Comparison of ENCODE assay signal across 8 cellular contexts in the genomic region with DNA sequence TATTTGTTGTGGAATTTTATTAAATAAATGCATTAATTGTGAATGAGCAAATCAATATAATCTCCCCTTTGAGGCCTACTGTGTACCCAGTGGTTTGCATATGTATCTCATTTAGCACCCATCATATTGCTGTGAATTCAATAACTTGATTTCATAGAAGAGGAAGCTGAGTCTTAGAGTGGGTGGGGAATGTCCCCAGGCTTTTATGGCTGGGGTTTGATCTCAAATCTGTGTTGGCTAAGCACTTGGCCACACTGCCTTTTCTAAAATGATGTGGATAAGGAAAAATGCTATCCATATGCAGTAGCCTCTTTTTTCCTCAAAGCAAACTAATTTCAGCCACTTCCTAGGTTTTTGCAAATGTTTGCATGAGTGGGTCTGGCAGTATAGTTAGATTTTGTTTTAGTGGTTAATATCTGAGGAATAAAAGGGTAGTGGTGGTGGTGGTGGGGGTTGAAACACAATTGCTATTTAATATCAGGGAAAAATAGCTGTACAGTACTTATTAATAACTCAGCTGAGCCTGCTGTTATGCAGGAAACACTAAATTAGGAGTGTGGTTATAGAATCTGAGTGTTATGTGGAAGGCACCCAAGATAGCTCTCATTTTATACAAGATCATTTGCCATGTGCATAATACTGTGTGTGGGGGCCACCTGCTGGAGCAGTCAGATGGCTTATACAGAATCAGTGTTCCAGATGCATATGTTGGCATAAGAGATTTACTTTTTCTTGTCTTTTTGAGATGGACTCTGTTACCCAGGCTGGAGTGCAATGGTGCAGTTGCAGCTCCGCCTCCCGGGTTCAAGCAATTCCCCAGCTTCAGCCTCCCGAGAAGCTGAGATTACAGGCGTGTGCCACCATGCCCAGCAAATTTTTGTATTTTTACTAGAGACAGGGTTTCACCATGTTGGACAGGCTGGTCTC.
DNase-seq lines count a peak whose midpoint lies in the region; ATAC-seq and TF ChIP-seq lines count a peak whose summit lies in the region.

No MANE protein-coding gene starts in this region.

- no peak overlapping the region for H2BK5ac ChIP-seq in neuronal stem cell (ENCODE audit: low read length)

- H3K18ac ChIP-seq in neuronal stem cell (ENCODE audit: low read length), result no peak overlapping the region

- no peak overlapping the region for H2BK12ac ChIP-seq in neuronal stem cell (ENCODE audit: low read length)

- H3K27me3 ChIP-seq in BLaER1 treated with 17β-estradiol and CSF1 and Interleukin-3, amounts not matched to agents 10 nM and 100 nM, result no peaks in the 10 kb centered on the region
- no peaks in the 10 kb centered on the region for H3K27me3 ChIP-seq in kidney epithelial cell (ENCODE audit: control insufficient read depth, insufficient read depth, low read length)
- no peaks in the 10 kb centered on the region for H3K27me3 ChIP-seq in neuronal stem cell (ENCODE audit: control insufficient read depth in 3 of 3, insufficient read depth in 3 of 3, low read depth in 1 of 3, low read length in 3 of 3)

- ATAC-seq in GM18870 (IDR thresholded peaks at IDR 0.05; ENCODE audit: unreplicated experiment), result peak; percentile 48

- H3K36me3 ChIP-seq in BLaER1 treated with 17β-estradiol and CSF1 and Interleukin-3, amounts not matched to agents 10 nM and 100 nM, result peaks cover under 1 to 67% (median 32%) of the 10 kb centered on the region in 11 experiments; a peak in 17 of 22 replicates
- no peaks in the 10 kb centered on the region for H3K36me3 ChIP-seq in kidney epithelial cell (ENCODE audit: control insufficient read depth, insufficient read depth, low read length)
- peaks cover 2 to 3% of the 10 kb centered on the region in 2 donors for H3K36me3 ChIP-seq in neuronal stem cell (replicated peaks in 1 of 2; ENCODE audit: control insufficient read depth in 2 of 2, insufficient read depth in 2 of 2, low read length in 2 of 2)

- no peak overlapping the region for H2BK15ac ChIP-seq in neuronal stem cell (ENCODE audit: low read length)

- no peak overlapping the region for H3K23ac ChIP-seq in neuronal stem cell (ENCODE audit: low read depth, low read length, poor library complexity)

- H3K14ac ChIP-seq in neuronal stem cell (ENCODE audit: low read length), result no peak overlapping the region

- H3K79me1 ChIP-seq in neuronal stem cell (ENCODE audit: low read depth, low read length), result no peaks in the 10 kb centered on the region

- H3K9me3 ChIP-seq in BLaER1 treated with 17β-estradiol and CSF1 and Interleukin-3, amounts not matched to agents 10 nM and 100 nM (replicated peaks in 1 of 11), result no peaks in the 10 kb centered on the region
- no peaks in the 10 kb centered on the region for H3K9me3 ChIP-seq in neuronal stem cell (replicated peaks in 1 of 2; ENCODE audit: control insufficient read depth in 2 of 2, insufficient read depth in 1 of 2, low read depth in 1 of 2, low read length in 2 of 2)

- H3K4me1 ChIP-seq in BLaER1 treated with 17β-estradiol and CSF1 and Interleukin-3, amounts not matched to agents 10 nM and 100 nM, result peaks cover 65 to 99% (median 94%) of the 10 kb centered on the region in 10 experiments
- H3K4me1 ChIP-seq in neuronal stem cell (ENCODE audit: control insufficient read depth in 2 of 2, insufficient read depth in 1 of 2, low read depth in 1 of 2, low read length in 2 of 2), result no peaks in the 10 kb centered on the region

- peak; percentile 68 for DNase-seq in HT-29 (ENCODE audit: low spot score)
- peak in 4 of 5 experiments; percentile 38 to 87 (median 41) for DNase-seq in T-helper 2 cell
- DNase-seq in astrocyte of the spinal cord (ENCODE audit: low read depth, low spot score), result peak; percentile 87
- DNase-seq in kidney epithelial cell (ENCODE audit: low read depth), result peak; percentile 14
- DNase-seq in stimulated activated CD4-positive, alpha-beta T cell treated with anti-CD3 and anti-CD28 coated beads, Interleukin-2, amount 100 ng/mL, for 48 hours, result peak; percentile 23 to 32
- DNase-seq in neuronal stem cell (ENCODE audit: low spot score), result no peak

- peaks cover 22 to 97% (median 78%) of the 10 kb centered on the region in 11 experiments; a peak in 21 of 22 replicates for H4K20me1 ChIP-seq in BLaER1 treated with 17β-estradiol and CSF1 and Interleukin-3, amounts not matched to agents 10 nM and 100 nM

- H2AFZ ChIP-seq in neuronal stem cell (ENCODE audit: low read length), result no peak overlapping the region

- H3K27ac ChIP-seq in BLaER1 treated with 17β-estradiol and CSF1 and Interleukin-3, amounts not matched to agents 10 nM and 100 nM, result peak overlapping the region in 7 of 11 experiments; percentile 8 to 38 (median 17); a peak in 7 of 22 replicates
- no peak overlapping the region for H3K27ac ChIP-seq in neuronal stem cell (replicated peaks; ENCODE audit: low read length)

- H2AK5ac ChIP-seq in neuronal stem cell (ENCODE audit: low read depth, low read length), result no peak overlapping the region

- no peak overlapping the region for H3K4ac ChIP-seq in neuronal stem cell (ENCODE audit: low read length)

- no peak overlapping the region for H4K91ac ChIP-seq in neuronal stem cell (ENCODE audit: low read depth, low read length, poor library complexity)

- WGBS in neuronal stem cell (ENCODE audit: extremely low coverage in 2 of 2, insufficient read length in 2 of 2, insufficient replicate concordance in 1 of 2), 2 donors, result no CpG with 5 or more reads among the region's 4 CpGs

- in situ Hi-C loops in astrocyte of the spinal cord (cut with HindIII; ENCODE audit: low sequenced_read_pairs), result no loop called here

- TF ChIP-seq CTCF in astrocyte of the spinal cord (IDR thresholded peaks at IDR 0.05; ENCODE audit: low read depth, low read length) (peak; percentile 71), kidney epithelial cell (IDR thresholded peaks at IDR 0.05; ENCODE audit: insufficient read depth, low read length, poor library complexity, severe bottlenecking) (peak; percentile 69)

- peak overlapping the region in 1 of 10 experiments; percentile 20; a peak in 2 of 20 replicates for H3K4me3 ChIP-seq in BLaER1 treated with 17β-estradiol and CSF1 and Interleukin-3, amounts not matched to agents 10 nM and 100 nM
- H3K4me3 ChIP-seq in astrocyte of the spinal cord (ENCODE audit: low read depth, low read length) (no peak overlapping the region), kidney epithelial cell (ENCODE audit: low read depth, low read length) (no peak overlapping the region), neuronal stem cell (ENCODE audit: low read length in 2 of 2) (no peak overlapping the region)

- H3K4me2 ChIP-seq in BLaER1 treated with 17β-estradiol and CSF1 and Interleukin-3, amounts not matched to agents 10 nM and 100 nM, result peak overlapping the region; percentile 60 to 81 (median 69)
- no peak overlapping the region for H3K4me2 ChIP-seq in neuronal stem cell (ENCODE audit: insufficient read depth, low read length, poor library complexity, severe bottlenecking)

- no peak overlapping the region for H4K8ac ChIP-seq in neuronal stem cell (ENCODE audit: low read depth, low read length)

- peak overlapping the region in 5 of 11 experiments; percentile 1 to 41 (median 32); a peak in 8 of 22 replicates for H3K9ac ChIP-seq in BLaER1 treated with 17β-estradiol and CSF1 and Interleukin-3, amounts not matched to agents 10 nM and 100 nM
- H3K9ac ChIP-seq in neuronal stem cell (ENCODE audit: low read depth, low read length, poor library complexity), result no peak overlapping the region

- no peak overlapping the region for H2BK120ac ChIP-seq in neuronal stem cell (ENCODE audit: low read depth, low read length)
